In genomic region chr6:138109042-138109997, GRCh38 we compare ENCODE assay signal across 8 cellular contexts. TPM values are rescaled to one million over a fixed set of nuclear protein-coding genes. Genes with fewer than 3 reads are reported as not detected.
DNase-seq lines count a peak whose midpoint lies in the region; ATAC-seq lines count a peak whose summit lies in the region.

No MANE protein-coding gene starts in this region.

- peak; percentile 35 for DNase-seq in GDM1 (lab: John Stamatoyannopoulos, UW)
- peak; percentile 85 for DNase-seq in NCI-H748 (lab: John Stamatoyannopoulos, UW; ENCODE audit: unreplicated experiment)
- peak; percentile 67 to 73 for DNase-seq in activated CD4-positive, alpha-beta T cell treated with anti-CD3 and anti-CD28 coated beads, Interleukin-2, amount 50 U/mL, for 24 hours (ENCODE audit: low read depth in 1 of 2, low spot score in 1 of 2)
- DNase-seq in dermis blood vessel endothelial cell: peak; percentile 88
- peak; percentile 71 for DNase-seq in mesenchymal stem cell
- DNase-seq in stimulated activated CD8-positive, alpha-beta memory T cell treated with anti-CD3 and anti-CD28 coated beads, Interleukin-2, amount 100 ng/mL, for 1 hour (ENCODE audit: low read depth in 2 of 2): peak; percentile 57 to 64
- no peak for DNase-seq in iPS-NIHi7 (ENCODE audit: extremely low spot score)

- H2BK5ac ChIP-seq in mesenchymal stem cell (ENCODE audit: low read depth, low read length, poor library complexity, severe bottlenecking): no peak overlapping the region

- no peak overlapping the region for H3K18ac ChIP-seq in mesenchymal stem cell (ENCODE audit: low read depth in 1 of 2, low read length in 2 of 2)

- no peak overlapping the region for H2BK12ac ChIP-seq in mesenchymal stem cell (ENCODE audit: low read length in 2 of 2)

- H3K36me3 ChIP-seq in mesenchymal stem cell (ENCODE audit: control insufficient read depth in 1 of 2, insufficient read depth in 2 of 2, low read depth in 1 of 2, low read length in 2 of 2): no peaks in the 10 kb centered on the region

- H3K4me2 ChIP-seq in mesenchymal stem cell (ENCODE audit: low read length, poor library complexity, severe bottlenecking): no peak overlapping the region

- ATAC-seq in HG03139 (IDR thresholded peaks at IDR 0.05; ENCODE audit: unreplicated experiment): peak; percentile 48

- WGBS in mesenchymal stem cell: 78% methylated on average over 6 of the region's 7 CpGs

- H3K23ac ChIP-seq in mesenchymal stem cell (ENCODE audit: low read length in 2 of 2): no peak overlapping the region

- no peaks in the 10 kb centered on the region for H3K79me1 ChIP-seq in mesenchymal stem cell (replicated peaks; ENCODE audit: low read length, poor library complexity, severe bottlenecking)

- no peaks in the 10 kb centered on the region for H3K9me3 ChIP-seq in mesenchymal stem cell (ENCODE audit: control insufficient read depth, low read length)

- no peak overlapping the region for H2BK120ac ChIP-seq in mesenchymal stem cell (ENCODE audit: low read depth, low read length)

- peaks cover 0 to 12% of the 10 kb centered on the region in 2 experiments for H3K27me3 ChIP-seq in mesenchymal stem cell (ENCODE audit: control insufficient read depth in 1 of 2, insufficient read depth in 1 of 2, low read length in 2 of 2)

- H2AFZ ChIP-seq in mesenchymal stem cell (ENCODE audit: low read depth, low read length): no peak overlapping the region

- peaks cover 5% of the 10 kb centered on the region for H3K4me1 ChIP-seq in mesenchymal stem cell (ENCODE audit: control insufficient read depth, insufficient read depth, low read depth, low read length)

- H3K27ac ChIP-seq in mesenchymal stem cell (ENCODE audit: low read length, poor library complexity, severe bottlenecking): peak overlapping the region; percentile 5

- no peak overlapping the region for H3K14ac ChIP-seq in mesenchymal stem cell (ENCODE audit: low read length in 2 of 2)

- H2BK15ac ChIP-seq in mesenchymal stem cell (ENCODE audit: low read depth, poor library complexity, severe bottlenecking): no peak overlapping the region

- H3K9ac ChIP-seq in mesenchymal stem cell (ENCODE audit: low read length): no peak overlapping the region

- no peak overlapping the region for H4K8ac ChIP-seq in mesenchymal stem cell (ENCODE audit: low read length)

- no peak overlapping the region for H2AK5ac ChIP-seq in mesenchymal stem cell (ENCODE audit: low read length, severe bottlenecking)

- H4K91ac ChIP-seq in mesenchymal stem cell (ENCODE audit: low read length): no peak overlapping the region

- H3K4me3 ChIP-seq in mesenchymal stem cell (ENCODE audit: insufficient read depth in 1 of 2, low read depth in 1 of 2, low read length in 2 of 2): no peak overlapping the region

- no peak overlapping the region for H3K4ac ChIP-seq in mesenchymal stem cell (ENCODE audit: low read depth in 1 of 2, low read length in 2 of 2)

RNA-seq across cellular contexts. Expression of gene PERP, which starts 2.1 kb away (rescaled TPM):
- total RNA-seq in dermis blood vessel endothelial cell: 18.5 and 24.8 TPM in 2 replicates
- polyA plus RNA-seq in mesenchymal stem cell (2013, experiment 1 of 2): 54.7 TPM
- 58.3 TPM for polyA plus RNA-seq in mesenchymal stem cell (2013, experiment 2 of 2)

RNA-seq across cellular contexts. Expression of gene ARFGEF3, which starts 52.4 kb away (rescaled TPM):
- total RNA-seq in dermis blood vessel endothelial cell: 2.0 and 5.8 TPM in 2 replicates
- polyA plus RNA-seq in mesenchymal stem cell (2013, experiment 1 of 2): 0.62 TPM
- 0.59 TPM for polyA plus RNA-seq in mesenchymal stem cell (2013, experiment 2 of 2)
